In the genomic region with DNA sequence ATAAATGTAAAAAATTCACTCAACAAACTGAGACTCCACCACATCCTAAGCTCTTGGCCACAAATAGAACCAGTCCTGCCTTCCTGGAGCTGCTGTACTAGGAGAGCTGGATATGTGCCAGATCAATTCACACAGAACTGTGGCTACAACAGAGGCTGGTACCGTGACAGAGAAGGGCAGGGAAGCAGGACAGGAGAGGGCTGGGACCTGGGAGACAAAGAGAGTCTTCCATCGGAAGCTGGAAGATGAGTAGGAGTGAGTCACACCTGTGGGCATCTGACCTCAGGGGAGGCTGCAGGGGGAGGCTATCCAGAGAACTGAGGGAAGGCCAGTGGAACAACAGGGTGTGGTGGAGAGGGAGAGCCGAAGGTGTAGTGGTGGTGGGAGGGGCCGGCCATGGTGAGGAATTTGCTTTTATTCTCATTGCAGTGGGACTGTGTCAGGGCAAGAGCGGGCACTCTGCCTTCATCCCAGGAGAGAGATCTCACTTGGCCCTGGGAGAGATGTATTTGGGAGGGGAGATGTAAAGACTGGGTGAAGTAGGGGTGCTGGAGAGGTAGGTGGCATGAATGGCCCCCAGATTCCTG, we compare ENCODE assay signal across 6 cellular contexts. TPM values are rescaled to one million over a fixed set of nuclear protein-coding genes. Genes with fewer than 3 reads are reported as not detected.
DNase-seq lines count a peak whose midpoint lies in the region; FAIRE-seq and TF ChIP-seq lines count a peak whose summit lies in the region.

No MANE protein-coding gene starts in this region.

- H3K9me3 ChIP-seq in esophagus squamous epithelium: no peaks in the 10 kb centered on the region

- no peak for FAIRE-seq in D721Med (lab: Jason Lieb, UNC)

- peak; percentile 37 for DNase-seq in AG10803 (ENCODE audit: low read depth)
- DNase-seq in NCI-H510A (lab: John Stamatoyannopoulos, UW): peak; percentile 48
- no peak for DNase-seq in esophagus squamous epithelium (lab: John Stamatoyannopoulos, UW)
- peak; percentile 68 for DNase-seq in superior temporal gyrus (ENCODE audit: extremely low spot score)
- no peak for DNase-seq in epidermal melanocyte (ENCODE audit: insufficient read length, low spot score)
- DNase-seq in D721Med (ENCODE audit: insufficient read length, low spot score): no peak

- H3K27me3 ChIP-seq in esophagus squamous epithelium: no peaks in the 10 kb centered on the region

- intact Hi-C loops in esophagus squamous epithelium (cut with DNase I): no loop called here

- H3K27ac ChIP-seq in esophagus squamous epithelium: peak overlapping the region; percentile 78 to 95 (median 92)

- peaks cover 49 to 62% (median 50%) of the 10 kb centered on the region in 3 donors for H3K4me1 ChIP-seq in esophagus squamous epithelium

- H3K4me3 ChIP-seq in AG10803 (ENCODE audit: low read length): no peak overlapping the region
- no peak overlapping the region for H3K4me3 ChIP-seq in esophagus squamous epithelium

- no peaks in the 10 kb centered on the region for H3K36me3 ChIP-seq in esophagus squamous epithelium

- WGBS in esophagus squamous epithelium, 2 donors: 18 to 27% methylated on average over 5 of the region's 5 CpGs

- TF ChIP-seq POLR2A in esophagus squamous epithelium (IDR thresholded peaks at IDR 0.05): no peak

- TF ChIP-seq CTCF in AG10803 (conservative IDR thresholded peaks at IDR 0.05; ENCODE audit: low read length): no peak
- no peak for TF ChIP-seq CTCF in esophagus squamous epithelium (IDR thresholded peaks at IDR 0.05)
- no peak for TF ChIP-seq CTCF in D721Med (IDR thresholded peaks at IDR 0.05; ENCODE audit: insufficient read depth, missing control alignments)

RNA-seq across cellular contexts. Expression of a gene that starts 1.9 kb away (rescaled TPM):
- total RNA-seq in esophagus squamous epithelium: 10 to 100 TPM; 28.1 to 87.5 (median 54.0) TPM

RNA-seq across cellular contexts. Expression of a gene that starts 10.2 kb away (rescaled TPM):
- 10 to 100 TPM; 33.2 to 48.0 (median 40.0) TPM for total RNA-seq in esophagus squamous epithelium

RNA-seq across cellular contexts. Expression of a gene that starts 12.3 kb away (rescaled TPM):
- 10 to 100 TPM; 12.0 to 44.1 (median 23.9) TPM for total RNA-seq in esophagus squamous epithelium

RNA-seq across cellular contexts. Expression of a gene that starts 15.8 kb away (rescaled TPM):
- 100 to 1,000 TPM in 1 of 4 donors, 10 to 100 TPM in 3; 46.5 to 101 (median 87.4) TPM for total RNA-seq in esophagus squamous epithelium

RNA-seq across cellular contexts. Expression of a gene that starts 35.2 kb away (rescaled TPM):
- total RNA-seq in esophagus squamous epithelium: 10 to 100 TPM; 40.6 to 63.3 (median 52.6) TPM

Comparison
In these comparisons a context has a peak if more than half of its experiments do, and no peak if none do; other contexts are left out.
1. DNase-seq: peak in AG10803 (single experiment), NCI-H510A (single experiment) and superior temporal gyrus (single experiment); none in esophagus squamous epithelium (single experiment), epidermal melanocyte (single experiment) and D721Med (single experiment).